8 cellular contexts compared by ENCODE assay signal in the genomic region with DNA sequence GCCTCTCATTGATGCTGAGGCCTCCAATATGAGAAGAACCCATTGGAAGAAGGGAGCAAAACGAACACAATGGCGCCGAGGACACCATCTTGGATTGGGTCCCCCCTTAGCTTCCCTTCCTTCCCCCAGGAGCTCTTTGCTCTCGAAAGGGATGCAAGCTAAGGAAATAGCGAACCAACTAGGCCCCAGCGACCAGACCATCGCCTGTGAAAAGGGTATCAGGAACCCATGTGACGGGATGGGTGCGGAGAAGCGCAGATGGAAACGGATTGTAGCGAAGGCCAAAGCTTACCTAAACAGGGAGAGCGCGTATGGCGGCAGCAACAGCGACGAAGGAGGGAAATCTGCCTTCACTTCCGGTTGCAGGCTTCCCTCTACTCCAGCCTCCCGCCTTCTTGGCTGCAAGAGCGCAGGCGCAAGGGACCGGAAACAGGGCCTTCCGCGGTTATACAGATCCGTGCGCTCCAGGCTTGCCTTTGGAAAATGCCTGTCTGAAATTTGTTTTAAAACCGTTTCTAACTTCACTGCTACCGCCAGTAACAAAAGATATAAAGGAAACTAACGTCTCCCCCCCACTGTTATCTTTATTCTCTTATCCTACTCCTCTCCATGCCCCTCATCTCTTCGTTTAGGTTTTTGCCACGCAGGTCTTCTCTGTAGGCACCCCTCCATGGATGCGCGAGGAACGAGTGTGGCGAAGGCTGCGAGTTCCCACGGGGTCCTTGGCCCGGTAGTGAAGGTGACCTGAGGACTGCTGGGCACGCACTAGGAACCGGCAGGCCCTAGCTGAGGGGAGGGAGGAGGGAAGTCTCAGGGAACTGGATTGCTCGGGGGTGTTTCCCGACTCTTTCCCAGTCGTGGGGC. TPM values are rescaled to one million over a fixed set of nuclear protein-coding genes. Genes with fewer than 3 reads are reported as not detected.
DNase-seq lines count a peak whose midpoint lies in the region; ATAC-seq and TF ChIP-seq lines count a peak whose summit lies in the region.

A gene (minus strand): TSS at position 346 of the 864 bp plus-strand sequence. CDS start 1,471 bp downstream, outside the sequence.

- in situ Hi-C loops in astrocyte of the cerebellum (cut with HindIII; ENCODE audit: low sequenced_read_pairs), result loop anchor here (5.0 kb wide), 1 partner anchor 75 kb away; a partner anchor contains a TSS

- peaks cover 5 to 10% of the 10 kb centered on the region in 2 donors for H3K36me3 ChIP-seq in aorta (ENCODE audit: control insufficient read depth in 1 of 2, insufficient read depth in 2 of 2, low read length in 1 of 2)

- no peak for TF ChIP-seq CTCF in astrocyte of the cerebellum (IDR thresholded peaks at IDR 0.05; ENCODE audit: low read depth, low read length, missing control alignments)

- peak within 1 kb of the TSS; percentile 94 for H3K4me3 ChIP-seq in astrocyte of the cerebellum (ENCODE audit: low read depth, low read length)
- H3K4me3 ChIP-seq in aorta (ENCODE audit: low read length in 2 of 2), result peak within 1 kb of the TSS; percentile 77 to 78

- ATAC-seq in GM18505 (IDR thresholded peaks at IDR 0.05; ENCODE audit: unreplicated experiment) (peak; percentile 64), HG02981 (IDR thresholded peaks at IDR 0.05; ENCODE audit: unreplicated experiment) (peak; percentile 50), aorta (ENCODE audit: low FRiP score) (peak; percentile 97)

- intact Hi-C loops in aorta (cut with DNase I), result loop anchor here in 1 of 2 donors (5.0 kb wide), 2 partner anchors 50 to 635 kb away; a partner anchor contains a TSS

- no peaks in the 10 kb centered on the region for H3K9me3 ChIP-seq in aorta (ENCODE audit: control insufficient read depth, low read length)

- peak within 1 kb of the TSS; percentile 47 to 94 for H3K27ac ChIP-seq in aorta (ENCODE audit: low read depth in 1 of 2, low read length in 2 of 2)

- H3K27me3 ChIP-seq in aorta (ENCODE audit: control insufficient read depth in 1 of 2, insufficient read depth in 2 of 2, low read length in 1 of 2), result no peaks in the 10 kb centered on the region

- peaks cover 3% of the 10 kb centered on the region in 2 donors for H3K4me1 ChIP-seq in aorta (ENCODE audit: control insufficient read depth in 1 of 2, insufficient read depth in 2 of 2, low read length in 2 of 2)

- DNase-seq in NCI-H2029 treated with DMSO at 0.1 percent for 48 hours (lab: John Stamatoyannopoulos, UW) (peak; percentile 96), T1000 (lab: John Stamatoyannopoulos, UW) (peak; percentile 93), astrocyte of the cerebellum (ENCODE audit: low read depth) (peak; percentile 95), hepatic stellate cell (ENCODE audit: low spot score) (peak; percentile 94), renal cortical epithelial cell (ENCODE audit: low read depth) (peak; percentile 94), aorta (peak; percentile 97)

- 0% methylated on average over 39 to 43 of the region's 43 CpGs for WGBS in aorta, 2 donors

- peak; percentile 95 for TF ChIP-seq POLR2A in GM18505 (IDR thresholded peaks at IDR 0.05; ENCODE audit: borderline replicate concordance, extremely low read depth, insufficient read depth, insufficient read length)

RNA-seq across cellular contexts. Expression of the gene that starts here (rescaled TPM):
- total RNA-seq in renal cortical epithelial cell (234 and 346 TPM in 2 replicates), aorta (100 to 1,000 TPM; 235 to 270 TPM)
- polyA plus RNA-seq in aorta, result 100 to 1,000 TPM; 146 to 570 TPM

Comparison
In these comparisons a context has a peak if more than half of its experiments do, and no peak if none do; other contexts are left out.
1. Peak in every context shown above with its lines: DNase-seq, ATAC-seq, H3K4me3 ChIP-seq and H3K27ac ChIP-seq.